ENCODE assay signal across 8 cellular contexts in the genomic region with DNA sequence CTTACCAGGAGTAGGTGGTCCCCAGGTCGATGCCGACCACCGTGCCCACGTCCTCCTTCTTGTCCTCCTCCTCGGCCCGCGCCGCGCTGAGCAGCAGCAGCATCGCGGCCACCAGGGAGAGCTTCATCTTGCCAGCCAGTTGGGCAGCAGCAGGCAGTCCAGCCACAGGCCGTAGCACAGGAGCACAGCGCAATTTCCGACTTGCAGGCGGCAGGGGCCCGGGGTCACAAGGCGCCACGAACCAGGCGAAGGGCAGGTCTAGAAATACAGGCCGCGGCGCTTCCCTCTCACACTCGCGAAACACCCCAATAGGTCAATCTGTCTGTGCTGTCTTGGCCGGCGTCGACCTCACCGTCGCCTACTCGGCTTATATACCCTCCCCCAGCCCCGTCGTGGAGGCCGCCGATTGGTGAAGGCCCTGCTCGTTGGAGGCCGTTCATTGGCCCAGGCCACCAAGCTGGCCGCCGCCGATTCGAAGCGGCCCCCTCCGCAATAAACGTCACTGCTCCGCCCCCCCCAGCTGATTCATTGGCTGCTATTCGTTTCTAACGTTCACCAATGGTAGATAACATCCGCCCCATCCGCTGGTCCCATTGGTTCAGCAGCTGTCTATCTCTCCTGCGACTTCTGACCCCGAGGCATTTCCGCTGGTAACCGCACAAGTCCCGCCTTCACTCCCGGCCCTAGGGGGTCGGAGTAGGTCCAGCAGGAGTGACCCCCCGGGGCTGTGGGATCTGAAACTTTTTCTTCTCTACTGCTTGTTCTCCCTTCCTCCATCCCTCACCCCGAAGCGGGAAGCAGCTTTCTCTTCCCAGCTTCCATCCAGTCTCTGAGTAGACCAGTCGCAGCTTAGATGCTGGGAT. TPM values are rescaled to one million over a fixed set of nuclear protein-coding genes. Genes with fewer than 3 reads are reported as not detected.
A peak's percentile ranks its signal among the peaks of the same experiment; 100 is the strongest.
DNase-seq lines count a peak whose midpoint lies in the region; ATAC-seq, FAIRE-seq and TF ChIP-seq lines count a peak whose summit lies in the region.

TSS of gene HSPA5 (minus strand) at position 344 of the 863 bp plus-strand sequence. CDS start at position 127, 217 bp downstream.

- peaks cover 42% of the 10 kb centered on the region for H3K36me3 Mint-ChIP-seq in type B pancreatic cell

- TF ChIP-seq POLR2A in GM12892 (IDR thresholded peaks at IDR 0.05; ENCODE audit: low read depth, low read length) (peak; percentile 99), adrenal gland (IDR thresholded peaks at IDR 0.05) (peak; percentile 99), heart left ventricle (IDR thresholded peaks at IDR 0.05) (peak; percentile 97 to 99)

- peaks cover 18 to 47% of the 10 kb centered on the region in 2 donors for H3K4me1 ChIP-seq in adrenal gland (replicated peaks in 1 of 2)
- H3K4me1 ChIP-seq in heart left ventricle = peaks cover 6 to 48% (median 40%) of the 10 kb centered on the region in 12 donors

- DNase-seq in GM12892 (ENCODE audit: insufficient read length) = peak; percentile 97
- peak; percentile 98 for DNase-seq in NCI-H146 (lab: John Stamatoyannopoulos, UW)
- peak; percentile 98 to 100 (median 99) for DNase-seq in T-helper 1 cell
- peak; percentile 99 to 100 (median 100) for DNase-seq in adrenal gland
- DNase-seq in heart left ventricle = peak; percentile 100
- DNase-seq in pons (ENCODE audit: low spot score) = peak; percentile 100
- DNase-seq in type B pancreatic cell (ENCODE audit: extremely low spot score, unreplicated experiment) = peak; percentile 100

- intact Hi-C loops in adrenal gland (cut with DNase I) = no loop called here
- intact Hi-C loops in heart left ventricle (cut with DNase I) = loop anchor here in 3 of 10 donors (1.0 to 10.0 kb wide), 5 partner anchors 20 to 506 kb away; partner anchors contain the start of genes GAPVD1 (in 2 of the 3), PBX3 (in 1 of the 3), PPP6C (in 1 of the 3) and RABEPK (in 1 of the 3)

- peaks cover 6% of the 10 kb centered on the region for H3K27me3 Mint-ChIP-seq in type B pancreatic cell

- H3K27ac Mint-ChIP-seq in type B pancreatic cell = peak within 1 kb of the TSS; percentile 97

- H3K27me3 ChIP-seq in adrenal gland (no peaks in the 10 kb centered on the region), heart left ventricle (no peaks in the 10 kb centered on the region)

- peak within 1 kb of the TSS; percentile 46 to 98 (median 86) for H3K4me3 ChIP-seq in adrenal gland
- H3K4me3 ChIP-seq in heart left ventricle = peak within 1 kb of the TSS; percentile 73 to 99 (median 91)

- peak; percentile 92 for ATAC-seq in HG02852 (IDR thresholded peaks at IDR 0.05; ENCODE audit: unreplicated experiment)
- ATAC-seq in heart left ventricle = peak; percentile 97 to 99 (median 98)

- peaks cover 29% of the 10 kb centered on the region for H3K4me1 Mint-ChIP-seq in type B pancreatic cell (ENCODE audit: unreplicated experiment)

- peak in 3 of 6 experiments; percentile 13 to 46 (median 28) for TF ChIP-seq CTCF in adrenal gland (IDR thresholded peaks at IDR 0.05)
- peak in 5 of 12 donors; percentile 20 to 41 (median 24) for TF ChIP-seq CTCF in heart left ventricle (IDR thresholded peaks at IDR 0.05)
- TF ChIP-seq CTCF in type B pancreatic cell (conservative IDR thresholded peaks at IDR 0.05) = peak; percentile 34

- WGBS in adrenal gland, 4 donors = 0 to 1% (median 1%) methylated on average over 24 to 59 of the region's 59 CpGs
- WGBS in heart left ventricle, 4 donors = 0 to 1% (median 0%) methylated on average over 49 to 59 of the region's 59 CpGs

- peaks cover 0 to 35% of the 10 kb centered on the region in 2 donors for H3K36me3 ChIP-seq in adrenal gland (replicated peaks in 1 of 2)
- H3K36me3 ChIP-seq in heart left ventricle = peaks cover 0 to 40% (median 38%) of the 10 kb centered on the region in 9 donors

- H3K4me3 Mint-ChIP-seq in type B pancreatic cell = peak within 1 kb of the TSS; percentile 97

- peak within 1 kb of the TSS; percentile 86 to 98 (median 93) for H3K27ac ChIP-seq in adrenal gland
- peak within 1 kb of the TSS; percentile 93 to 98 (median 96) for H3K27ac ChIP-seq in heart left ventricle

- H3K9me3 ChIP-seq in adrenal gland (replicated peaks in 1 of 3) (no peaks in the 10 kb centered on the region), heart left ventricle (no peaks in the 10 kb centered on the region)

- no peaks in the 10 kb centered on the region for H3K9me3 Mint-ChIP-seq in type B pancreatic cell

- peak; percentile 94 for FAIRE-seq in GM12892 (lab: Jason Lieb, UNC)

RNA-seq across cellular contexts. Expression of gene HSPA5, which starts in this region (rescaled TPM):
- 108 TPM for polyA plus RNA-seq in GM12892 (2012; ENCODE audit: missing spikeins)
- total RNA-seq in adrenal gland (100 to 1,000 TPM in 5 of 8 donors, 10 to 100 TPM in 3; 62.7 to 551 (median 133) TPM), heart left ventricle (100 to 1,000 TPM; 110 to 383 (median 242) TPM), type B pancreatic cell (ENCODE audit: low replicate concordance) (269 and 299 TPM in 2 replicates)
- polyA plus RNA-seq in adrenal gland (100 to 1,000 TPM in 1 of 3 donors, 10 to 100 TPM in 2; 30.0 to 677 (median 40.6) TPM), heart left ventricle (1,000 to 10,000 TPM in 1 of 2 donors, 10 to 100 TPM in 1; 89.2 to 1,101 TPM)

Comparison
In these comparisons a context has a peak if more than half of its experiments do, and no peak if none do; other contexts are left out.
1. Peak in every context shown above with its lines: DNase-seq, ATAC-seq, H3K4me3 ChIP-seq and H3K27ac ChIP-seq.